26 cellular contexts compared by ENCODE assay signal in the genomic region with DNA sequence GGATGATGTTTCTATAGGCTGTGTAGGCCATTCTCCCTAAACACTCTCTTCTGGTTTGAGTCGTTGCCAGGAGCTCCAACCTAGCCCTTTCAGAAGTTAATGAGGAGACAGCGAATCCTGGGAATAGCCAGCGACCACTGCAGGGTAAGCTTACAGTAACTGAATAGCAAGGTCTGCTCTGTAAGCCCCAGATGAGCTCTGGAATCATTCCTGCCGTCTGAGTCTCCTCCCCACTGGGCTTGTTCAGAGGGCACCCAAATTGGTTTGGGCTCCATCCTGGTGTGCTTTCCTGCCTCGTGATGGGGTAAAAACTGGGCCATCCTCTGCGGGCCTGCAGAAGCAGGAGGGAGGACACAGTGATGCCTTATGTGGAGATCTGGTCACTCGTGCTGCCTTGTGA. TPM values are rescaled to one million over a fixed set of nuclear protein-coding genes. Genes with fewer than 3 reads are reported as not detected.
"Had no signal": no experiment of that assay in that cellular context is flagged by ENCODE, and none has a peak within 500 bp of the region (broad histone marks: within the 10 kb centered on the region; RNA-seq: fewer than 3 reads in every experiment).

No MANE protein-coding gene starts in this region.

- H3K4me3 ChIP-seq: breast epithelium, colonic mucosa, gastroesophageal sphincter, heart left ventricle, right lobe of liver, testis, upper lobe of left lung had no signal

- H3K9me3 Mint-ChIP-seq: activated naive CD8-positive, alpha-beta T cell treated with anti-CD3 and anti-CD28 coated beads for 36 hours; activated T-cell treated with anti-CD3 and anti-CD28 coated beads, Interleukin-2, amount 50 U/mL, for 24 hours; central memory CD8-positive, alpha-beta T cell; natural killer cell treated with Interleukin-12 subunit alpha and Interleukin-12 subunit beta and Interleukin-15 and Interleukin-18, amount 100 ng/mL, for 72 hours; stimulated activated memory B cell treated with anti-CD40 and anti-IgM and Interleukin-4, amounts not matched to agents 10 μg/mL and 1 μg/mL and 100 μg/mL, for 72 hours had no signal

- DNase-seq: activated CD4-positive, alpha-beta T cell treated with anti-CD3 and anti-CD28 coated beads for 36 hours; activated CD4-positive, alpha-beta T cell treated with anti-CD3 and anti-CD28 coated beads, Interleukin-2, amount 50 U/mL, for 4 hours; activated CD8-positive, alpha-beta memory T cell treated with anti-CD3 and anti-CD28 coated beads for 24 hours; activated CD8-positive, alpha-beta memory T cell treated with anti-CD3 and anti-CD28 coated beads, Interleukin-2, amount 50 U/mL, for 4 hours; activated naive CD8-positive, alpha-beta T cell treated with anti-CD3 and anti-CD28 coated beads for 36 hours; activated T-cell treated with anti-CD3 and anti-CD28 coated beads, Interleukin-2, amount 50 U/mL, for 24 hours; amniotic stem cell; colonic mucosa; heart left ventricle; right lobe of liver; small intestine; stimulated activated CD4-positive, alpha-beta T cell treated with anti-CD3 and anti-CD28 coated beads, Interleukin-2, amount 100 ng/mL, for 24 hours; T-helper 1 cell; testis; upper lobe of left lung; WERI-Rb-1 had no signal

- H3K27ac ChIP-seq: colonic mucosa, parathyroid adenoma, right lobe of liver, WERI-Rb-1 had no signal

- H3K27ac Mint-ChIP-seq: activated CD4-positive, alpha-beta T cell treated with anti-CD3 and anti-CD28 coated beads for 36 hours; activated naive CD8-positive, alpha-beta T cell treated with anti-CD3 and anti-CD28 coated beads for 36 hours; activated T-cell treated with anti-CD3 and anti-CD28 coated beads, Interleukin-2, amount 50 U/mL, for 24 hours; natural killer cell treated with Interleukin-12 subunit alpha and Interleukin-12 subunit beta and Interleukin-15 and Interleukin-18, amount 100 ng/mL, for 72 hours; stimulated activated memory B cell treated with anti-CD40 and anti-IgM and Interleukin-4, amounts not matched to agents 10 μg/mL and 1 μg/mL and 100 μg/mL, for 72 hours had no signal

- H3K4me3 Mint-ChIP-seq: activated CD4-positive, alpha-beta T cell treated with anti-CD3 and anti-CD28 coated beads for 36 hours; activated naive CD8-positive, alpha-beta T cell treated with anti-CD3 and anti-CD28 coated beads for 36 hours; activated T-cell treated with anti-CD3 and anti-CD28 coated beads, Interleukin-2, amount 50 U/mL, for 24 hours; central memory CD8-positive, alpha-beta T cell; natural killer cell treated with Interleukin-12 subunit alpha and Interleukin-12 subunit beta and Interleukin-15 and Interleukin-18, amount 100 ng/mL, for 72 hours; stimulated activated memory B cell treated with anti-CD40 and anti-IgM and Interleukin-4, amounts not matched to agents 10 μg/mL and 1 μg/mL and 100 μg/mL, for 72 hours had no signal

- H3K27me3 Mint-ChIP-seq: activated T-cell treated with anti-CD3 and anti-CD28 coated beads, Interleukin-2, amount 50 U/mL, for 24 hours; stimulated activated memory B cell treated with anti-CD40 and anti-IgM and Interleukin-4, amounts not matched to agents 10 μg/mL and 1 μg/mL and 100 μg/mL, for 72 hours had no signal

- H3K9me3 ChIP-seq: breast epithelium, colonic mucosa, right lobe of liver, testis, upper lobe of left lung had no signal

- H3K4me1 Mint-ChIP-seq: central memory CD8-positive, alpha-beta T cell had no signal

- FAIRE-seq: islet of Langerhans, small intestine, TTC549 had no signal

- ATAC-seq: activated CD4-positive, alpha-beta T cell treated with anti-CD3 and anti-CD28 coated beads for 36 hours; gastroesophageal sphincter; right lobe of liver; stimulated activated memory B cell treated with anti-CD40 and anti-IgM and Interleukin-4, amounts not matched to agents 10 μg/mL and 1 μg/mL and 100 μg/mL, for 72 hours had no signal

- H3K79me2 ChIP-seq: parathyroid adenoma had no signal

- H3K36me3 ChIP-seq: breast epithelium, colonic mucosa, gastroesophageal sphincter, heart left ventricle, right lobe of liver, upper lobe of left lung, WERI-Rb-1 had no signal

- H3K36me3 Mint-ChIP-seq: activated naive CD8-positive, alpha-beta T cell treated with anti-CD3 and anti-CD28 coated beads for 36 hours; natural killer cell treated with Interleukin-12 subunit alpha and Interleukin-12 subunit beta and Interleukin-15 and Interleukin-18, amount 100 ng/mL, for 72 hours; stimulated activated memory B cell treated with anti-CD40 and anti-IgM and Interleukin-4, amounts not matched to agents 10 μg/mL and 1 μg/mL and 100 μg/mL, for 72 hours had no signal

- H3K4me1 ChIP-seq: breast epithelium, colonic mucosa, right lobe of liver had no signal

- H3K9ac ChIP-seq: parathyroid adenoma had no signal

- H3K27me3 ChIP-seq: breast epithelium, colonic mucosa, gastroesophageal sphincter, heart left ventricle, right lobe of liver, testis, upper lobe of left lung had no signal

RNA-seq across cellular contexts. Expression of gene GSG1, which starts 49.7 kb away (rescaled TPM):
- total RNA-seq: activated CD4-positive, alpha-beta T cell treated with anti-CD3 and anti-CD28 coated beads for 36 hours; activated naive CD8-positive, alpha-beta T cell treated with anti-CD3 and anti-CD28 coated beads for 36 hours; breast epithelium; colonic mucosa; gastroesophageal sphincter; heart left ventricle; liver; natural killer cell treated with Interleukin-12 subunit alpha and Interleukin-12 subunit beta and Interleukin-15 and Interleukin-18, amount 100 ng/mL, for 72 hours; pulmonary artery endothelial cell; right lobe of liver; upper lobe of left lung had no signal
- polyA plus RNA-seq: heart left ventricle, liver had no signal
